In genomic region chr14:81303258-81303935, GRCh38 we compare ENCODE assay signal across 8 cellular contexts.
DNase-seq lines count a peak whose midpoint lies in the region; ATAC-seq and TF ChIP-seq lines count a peak whose summit lies in the region.

No MANE protein-coding gene starts in this region.

- CTCF ChIA-PET in OCI-LY7 (lab: Charles Lee; ENCODE audit: unreplicated experiment): no interaction called here

- DNase-seq in Caki2 (ENCODE audit: low read depth): peak; percentile 88
- DNase-seq in OCI-LY7 (ENCODE audit: low spot score): peak; percentile 56
- DNase-seq in stimulated activated CD4-positive, alpha-beta T cell treated with anti-CD3 and anti-CD28 coated beads, Interleukin-1b, Interleukin-23, amount 100 ng/mL, for 48 hours: peak; percentile 68
- no peak for DNase-seq in DMS114 treated with DMSO at 0.1 percent for 48 hours (lab: John Stamatoyannopoulos, UW; ENCODE audit: unreplicated experiment)
- DNase-seq in NCI-H1092 (lab: John Stamatoyannopoulos, UW): no peak

- H3K79me2 ChIP-seq in OCI-LY7 (ENCODE audit: insufficient read depth, low read depth, low read length): no peaks in the 10 kb centered on the region

- no peak overlapping the region for H3K9ac ChIP-seq in duodenal mucosa (ENCODE audit: low read depth in 1 of 2, low read length in 2 of 2)

- no peaks in the 10 kb centered on the region for H3K27me3 ChIP-seq in duodenal mucosa (ENCODE audit: control insufficient read depth in 1 of 2, insufficient read depth in 2 of 2, low read length in 2 of 2)

- H3K9me2 ChIP-seq in OCI-LY7 (ENCODE audit: insufficient read depth, low read length): no peaks in the 10 kb centered on the region

- no TSS peak for BruUV-seq in OCI-LY7 (replicated peaks; lab: Mats Ljungman, UMichigan)

- H3K4me3 ChIP-seq in OCI-LY7 (ENCODE audit: low read depth, low read length, poor library complexity, severe bottlenecking): no peak overlapping the region
- peak overlapping the region; percentile 25 to 36 for H3K4me3 ChIP-seq in duodenal mucosa (ENCODE audit: low read depth in 1 of 2, low read length in 2 of 2)

- H3K27ac ChIP-seq in OCI-LY7 (ENCODE audit: low read depth, low read length, poor library complexity, severe bottlenecking) (no peak overlapping the region), duodenal mucosa (ENCODE audit: low read depth, low read length) (peak overlapping the region; percentile 80)

- no peaks in the 10 kb centered on the region for H3K9me3 ChIP-seq in OCI-LY7 (ENCODE audit: low read length)
- no peaks in the 10 kb centered on the region for H3K9me3 ChIP-seq in duodenal mucosa (ENCODE audit: control insufficient read depth in 1 of 2, low read length in 2 of 2)

- H2AFZ ChIP-seq in OCI-LY7 (ENCODE audit: low read length): peak overlapping the region; percentile 15; the same call in 1 of the 2 replicates

- H3K36me3 ChIP-seq in OCI-LY7 (ENCODE audit: insufficient read depth, low read length): no peaks in the 10 kb centered on the region
- H3K36me3 ChIP-seq in duodenal mucosa (ENCODE audit: control insufficient read depth in 1 of 2, insufficient read depth in 2 of 2, low read length in 2 of 2): no peaks in the 10 kb centered on the region

- in situ Hi-C loops in Caki2 (cut with HindIII; ENCODE audit: low pct_unique_long_range_greater_than_20kb, low sequenced_read_pairs): no loop called here

- peaks cover 13% of the 10 kb centered on the region for H3K4me1 ChIP-seq in OCI-LY7 (ENCODE audit: insufficient read depth, low read length, poor library complexity, severe bottlenecking)
- peaks cover 7 to 16% of the 10 kb centered on the region in 2 donors for H3K4me1 ChIP-seq in duodenal mucosa (ENCODE audit: control insufficient read depth in 1 of 2, insufficient read depth in 2 of 2, low read length in 2 of 2)

- H4K20me1 ChIP-seq in OCI-LY7 (ENCODE audit: insufficient read depth, low read length): no peaks in the 10 kb centered on the region

- no peak for TF ChIP-seq CTCF in OCI-LY7 (conservative IDR thresholded peaks at IDR 0.05; ENCODE audit: low read length)

- peak; percentile 93 for ATAC-seq in GM19351 (IDR thresholded peaks at IDR 0.05; ENCODE audit: unreplicated experiment)
- peak; percentile 94 for ATAC-seq in HG03280 (IDR thresholded peaks at IDR 0.05; ENCODE audit: unreplicated experiment)

- intact Hi-C loops in OCI-LY7 (cut with micrococcal nuclease; ENCODE audit: unreplicated experiment): no loop called here

- H3K4me2 ChIP-seq in OCI-LY7 (ENCODE audit: low read length): no peak overlapping the region

- POLR2A ChIA-PET in OCI-LY7 (lab: Charles Lee): no interaction called here

Comparison
In these comparisons a context has a peak if more than half of its experiments do, and no peak if none do; other contexts are left out.
1. DNase-seq: peak in Caki2 (single experiment), OCI-LY7 (single experiment) and stimulated activated CD4-positive, alpha-beta T cell treated with anti-CD3 and anti-CD28 coated beads, Interleukin-1b, Interleukin-23, amount 100 ng/mL, for 48 hours (single experiment); none in DMS114 treated with DMSO at 0.1 percent for 48 hours (single experiment) and NCI-H1092 (single experiment).